ENCODE assay signal across 8 cellular contexts in the genomic region with DNA sequence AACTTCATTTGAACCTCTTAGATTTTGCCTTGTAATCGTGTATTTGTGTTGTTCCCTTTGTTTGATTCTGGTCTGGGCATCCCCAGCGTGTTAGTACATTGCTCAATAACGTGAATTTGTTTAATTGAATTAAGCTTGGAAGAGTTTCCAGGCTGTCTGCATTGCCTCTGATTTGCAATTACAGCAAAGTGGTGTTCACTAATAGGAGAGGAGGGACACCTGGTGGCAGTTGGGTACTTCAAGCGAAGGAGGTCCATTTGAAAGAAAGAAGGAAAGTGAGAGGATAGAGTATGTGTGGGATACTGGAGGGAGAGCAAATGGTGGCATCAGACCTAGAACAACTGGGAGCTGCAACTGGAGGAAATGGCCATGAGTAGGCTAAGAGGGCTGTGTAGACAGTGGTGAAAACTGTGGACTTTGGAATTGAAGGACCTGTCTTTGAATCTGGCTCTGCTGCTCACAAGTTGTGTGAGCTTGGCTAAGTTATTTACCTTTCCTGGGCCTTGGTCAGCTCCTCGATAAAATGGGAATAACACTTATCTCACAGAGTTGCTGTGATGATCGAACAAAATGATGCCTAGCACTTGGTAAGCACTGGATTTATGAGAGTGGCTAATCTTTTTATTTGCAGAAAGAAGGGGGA. TPM values are rescaled to one million over a fixed set of nuclear protein-coding genes. Genes with fewer than 3 reads are reported as not detected.
A peak's percentile ranks its signal among the peaks of the same experiment; 100 is the strongest.
DNase-seq lines count a peak whose midpoint lies in the region; ATAC-seq, FAIRE-seq and TF ChIP-seq lines count a peak whose summit lies in the region.

No MANE protein-coding gene starts in this region.

- peak; percentile 68 for ATAC-seq in HG02884 (IDR thresholded peaks at IDR 0.05; ENCODE audit: unreplicated experiment)
- ATAC-seq in activated CD8-positive, alpha-beta T cell treated with anti-CD3 and anti-CD28 coated beads for 36 hours = no peak
- peak; percentile 80 to 98 (median 94) for ATAC-seq in pancreas
- ATAC-seq in HG03460 (IDR thresholded peaks at IDR 0.05; ENCODE audit: unreplicated experiment) = no peak

- no peak overlapping the region for H3K27ac ChIP-seq in pancreas

- no peaks in the 10 kb centered on the region for H3K36me3 Mint-ChIP-seq in activated CD8-positive, alpha-beta T cell treated with anti-CD3 and anti-CD28 coated beads for 36 hours (ENCODE audit: low read depth)

- no peaks in the 10 kb centered on the region for H3K27me3 ChIP-seq in pancreas

- no peaks in the 10 kb centered on the region for H3K4me1 ChIP-seq in pancreas

- H3K4me3 ChIP-seq in AG04449 (ENCODE audit: low read depth, low read length) (no peak overlapping the region), GM12864 (ENCODE audit: low read depth, low read length) (no peak overlapping the region), pancreas (no peak overlapping the region)

- CTCF ChIA-PET in AG04449 (lab: Yijun Ruan, JAX) = interaction anchor here (0.6 to 8.5 kb wide), 32 partner anchors 9 to 760 kb away, joined by 3 to 62 read pairs (median 5); partner anchors contain the start of genes LSMEM1 and TMEM168
- CTCF ChIA-PET in activated CD8-positive, alpha-beta T cell treated with anti-CD3 and anti-CD28 coated beads for 36 hours (lab: Charles Lee) = interaction anchor here (0.9 to 2.6 kb wide), 14 partner anchors 9 to 761 kb away, joined by 3 to 10 read pairs (median 4); partner anchors contain the start of gene LSMEM1

- no peak overlapping the region for H3K4me3 Mint-ChIP-seq in activated CD8-positive, alpha-beta T cell treated with anti-CD3 and anti-CD28 coated beads for 36 hours

- intact Hi-C loops in activated CD8-positive, alpha-beta T cell treated with anti-CD3 and anti-CD28 coated beads for 36 hours (cut with micrococcal nuclease) = loop anchor here (5.0 kb wide), 1 partner anchor 754 kb away; no protein-coding TSS in a partner anchor
- intact Hi-C loops in pancreas (cut with DNase I) = loop anchor here in 1 of 3 donors (10.0 kb wide), 2 partner anchors 81 to 751 kb away; no protein-coding TSS in a partner anchor

- H3K27ac Mint-ChIP-seq in activated CD8-positive, alpha-beta T cell treated with anti-CD3 and anti-CD28 coated beads for 36 hours = no peak overlapping the region

- H3K36me3 ChIP-seq in pancreas = no peaks in the 10 kb centered on the region

- H3K9me3 ChIP-seq in pancreas = no peaks in the 10 kb centered on the region

- TF ChIP-seq CTCF in AG04449 (IDR thresholded peaks at IDR 0.05; ENCODE audit: insufficient read depth, low read length, missing control alignments) (peak; percentile 49), GM12864 (IDR thresholded peaks at IDR 0.05; ENCODE audit: low read depth, low read length, missing control alignments) (peak; percentile 54), pancreas (IDR thresholded peaks at IDR 0.05) (peak; percentile 11 to 55 (median 48))
- TF ChIP-seq CTCF in activated CD8-positive, alpha-beta T cell treated with anti-CD3 and anti-CD28 coated beads for 36 hours (IDR thresholded peaks at IDR 0.05) = peak; percentile 38

- DNase-seq in AG04449 (ENCODE audit: low read depth, low spot score) (no peak), GM12864 (ENCODE audit: low read depth) (no peak), NCI-H226 (peak; percentile 17), fibroblast of the conjunctiva (ENCODE audit: low read depth) (peak; percentile 57), pancreas (peak in 3 of 6 donors; percentile 41 to 56 (median 51))
- peak; percentile 57 for DNase-seq in activated CD8-positive, alpha-beta T cell treated with anti-CD3 and anti-CD28 coated beads for 36 hours

- FAIRE-seq in pancreas (lab: Jason Lieb, UNC) = peak; percentile 51

- POLR2A ChIA-PET in AG04449 (lab: Yijun Ruan, JAX) = no interaction called here
- POLR2A ChIA-PET in activated CD8-positive, alpha-beta T cell treated with anti-CD3 and anti-CD28 coated beads for 36 hours (lab: Charles Lee) = no interaction called here

- H3K9me3 Mint-ChIP-seq in activated CD8-positive, alpha-beta T cell treated with anti-CD3 and anti-CD28 coated beads for 36 hours = no peaks in the 10 kb centered on the region

- WGBS in pancreas, 2 donors = 18% methylated on average over 6 of the region's 6 CpGs

- H3K27me3 Mint-ChIP-seq in activated CD8-positive, alpha-beta T cell treated with anti-CD3 and anti-CD28 coated beads for 36 hours = peaks cover 3% of the 10 kb centered on the region

- H3K4me1 Mint-ChIP-seq in activated CD8-positive, alpha-beta T cell treated with anti-CD3 and anti-CD28 coated beads for 36 hours (ENCODE audit: low read depth) = no peaks in the 10 kb centered on the region

RNA-seq across cellular contexts. Expression of gene LSMEM1, which starts 15.2 kb away (rescaled TPM):
- under 1 TPM; 0.52 to 0.96 TPM for total RNA-seq in activated CD8-positive, alpha-beta T cell treated with anti-CD3 and anti-CD28 coated beads for 36 hours
- total RNA-seq in pancreas = 1 to 10 TPM in 5 of 6 donors, under 1 TPM in 1; 0.88 to 6.4 (median 2.1) TPM
- polyA plus RNA-seq in pancreas = 1 to 10 TPM; 7.0 to 8.1 TPM

RNA-seq across cellular contexts. Expression of gene IFRD1, which starts 45.7 kb away (rescaled TPM):
- 10 to 100 TPM; 54.1 to 54.5 TPM for total RNA-seq in activated CD8-positive, alpha-beta T cell treated with anti-CD3 and anti-CD28 coated beads for 36 hours
- total RNA-seq in pancreas = 100 to 1,000 TPM in 2 of 6 donors, 10 to 100 TPM in 4; 44.7 to 141 (median 72.6) TPM
- polyA plus RNA-seq in pancreas = 100 to 1,000 TPM in 1 of 2 donors, 10 to 100 TPM in 1; 45.3 to 102 TPM

Comparison
In these comparisons a context has a peak if more than half of its experiments do, and no peak if none do; other contexts are left out.
1. DNase-seq: peak in NCI-H226 (single experiment), activated CD8-positive, alpha-beta T cell treated with anti-CD3 and anti-CD28 coated beads for 36 hours (single experiment) and fibroblast of the conjunctiva (single experiment); none in AG04449 (single experiment) and GM12864 (single experiment).
2. ATAC-seq: peak in HG02884 (single experiment) and pancreas (4 of 4); none in activated CD8-positive, alpha-beta T cell treated with anti-CD3 and anti-CD28 coated beads for 36 hours (single experiment) and HG03460 (single experiment).
3. Peak in every context shown above with its lines, with median percentiles within 50 percentile points of each other: CTCF ChIP-seq.